Comparison of ENCODE assay signal across 8 cellular contexts in genomic region chr1:3501856-3502665, GRCh38. TPM values are rescaled to one million over a fixed set of nuclear protein-coding genes. Genes with fewer than 3 reads are reported as not detected.
A peak's percentile ranks its signal among the peaks of the same experiment; 100 is the strongest.
DNase-seq lines count a peak whose midpoint lies in the region; ATAC-seq and TF ChIP-seq lines count a peak whose summit lies in the region.

No MANE protein-coding gene starts in this region.

- H3K9me3 ChIP-seq in PC-3 (ENCODE audit: low read length) = no peaks in the 10 kb centered on the region

- no peaks in the 10 kb centered on the region for H3K36me3 ChIP-seq in PC-3 (ENCODE audit: low read depth, low read length)
- H3K36me3 ChIP-seq in mesendoderm (ENCODE audit: control insufficient read depth, insufficient read depth, low read length) = no peaks in the 10 kb centered on the region

- peak; percentile 42 for DNase-seq in GM12865 (ENCODE audit: low read depth)
- DNase-seq in PC-3 = peak; percentile 51
- peak; percentile 89 for DNase-seq in ecto neural progenitor cell (ENCODE audit: low spot score)
- peak; percentile 85 for DNase-seq in mesendoderm
- no peak for DNase-seq in midbrain (lab: John Stamatoyannopoulos, UW)

- TF ChIP-seq CTCF in GM12865 (IDR thresholded peaks at IDR 0.05; ENCODE audit: insufficient read depth, low read depth, low read length, missing control alignments) (no peak), PC-3 (conservative IDR thresholded peaks at IDR 0.05; ENCODE audit: low read depth, low read length) (no peak)

- H3K18ac ChIP-seq in mesendoderm (ENCODE audit: low read length) = no peak overlapping the region

- H3K23ac ChIP-seq in mesendoderm (ENCODE audit: low read length) = no peak overlapping the region

- no peaks in the 10 kb centered on the region for H3F3A ChIP-seq in PC-3 (ENCODE audit: low read length, unreplicated experiment)

- H3K4ac ChIP-seq in mesendoderm (ENCODE audit: low read depth, low read length) = no peak overlapping the region

- BruUV-seq in PC-3 (replicated peaks; lab: Mats Ljungman, UMichigan) = no TSS peak

- CTCF ChIA-PET in PC-3 (lab: Charles Lee) = no interaction called here

- intact Hi-C loops in PC-3 (cut with micrococcal nuclease) = no loop called here

- ATAC-seq in PC-3 (no peak), GM21737 (IDR thresholded peaks at IDR 0.05; ENCODE audit: unreplicated experiment) (no peak), GM18868 (IDR thresholded peaks at IDR 0.05; ENCODE audit: unreplicated experiment) (no peak), HG02973 (IDR thresholded peaks at IDR 0.05; ENCODE audit: unreplicated experiment) (no peak)

- H3K9ac ChIP-seq in PC-3 (ENCODE audit: low read length) = no peak overlapping the region
- no peak overlapping the region for H3K9ac ChIP-seq in mesendoderm (ENCODE audit: low read length)

- no peaks in the 10 kb centered on the region for H3K9me2 ChIP-seq in PC-3 (replicated peaks; ENCODE audit: low read length)

- POLR2A ChIA-PET in PC-3 (lab: Charles Lee; ENCODE audit: unreplicated experiment) = no interaction called here

- no peak overlapping the region for H2AFZ ChIP-seq in PC-3 (ENCODE audit: low read length)

- no peaks in the 10 kb centered on the region for H3K27me3 ChIP-seq in PC-3 (ENCODE audit: low read length)
- no peaks in the 10 kb centered on the region for H3K27me3 ChIP-seq in mesendoderm (ENCODE audit: insufficient read depth, low read length, poor library complexity)

- H3K4me2 ChIP-seq in PC-3 (ENCODE audit: low read length) (no peak overlapping the region), mesendoderm (ENCODE audit: low read length) (no peak overlapping the region)

- H3K27ac ChIP-seq in PC-3 (ENCODE audit: low read length) (no peak overlapping the region), mesendoderm (ENCODE audit: low read depth, low read length) (no peak overlapping the region)

- H3K79me1 ChIP-seq in mesendoderm (ENCODE audit: low read length) = no peaks in the 10 kb centered on the region

- no peaks in the 10 kb centered on the region for H4K20me1 ChIP-seq in PC-3 (ENCODE audit: low read length)

- H3K79me2 ChIP-seq in PC-3 (ENCODE audit: low read length) (no peaks in the 10 kb centered on the region), mesendoderm (ENCODE audit: control insufficient read depth, insufficient read depth, low read length) (no peaks in the 10 kb centered on the region)

- no CpG with 5 or more reads among the region's 26 CpGs for WGBS in mesendoderm (ENCODE audit: extremely low coverage, insufficient coverage, low lambda C conversion rate)

- no peak overlapping the region for H2AK5ac ChIP-seq in mesendoderm (ENCODE audit: low read length)

- H3K4me3 ChIP-seq in GM12865 (ENCODE audit: low read depth, low read length) = no peak overlapping the region
- H3K4me3 ChIP-seq in PC-3 (ENCODE audit: low read length) = no peak overlapping the region
- H3K4me3 ChIP-seq in mesendoderm (ENCODE audit: low read length) = no peak overlapping the region

- H4K5ac ChIP-seq in mesendoderm (ENCODE audit: low read length) = no peak overlapping the region

- H4K8ac ChIP-seq in mesendoderm (ENCODE audit: low read depth, low read length) = no peak overlapping the region

- H3K56ac ChIP-seq in mesendoderm (ENCODE audit: low read length) = no peak overlapping the region

- no peak overlapping the region for H2BK15ac ChIP-seq in mesendoderm (replicated peaks; ENCODE audit: low read depth)

- H2BK5ac ChIP-seq in mesendoderm (ENCODE audit: low read length) = no peak overlapping the region

- peaks cover 14% of the 10 kb centered on the region for H3K4me1 ChIP-seq in PC-3 (ENCODE audit: insufficient read depth, low read length)
- no peaks in the 10 kb centered on the region for H3K4me1 ChIP-seq in mesendoderm (ENCODE audit: control insufficient read depth, low read depth, low read length)

- no peak overlapping the region for H2BK120ac ChIP-seq in mesendoderm (ENCODE audit: low read depth, low read length)

RNA-seq across cellular contexts. Expression of gene ARHGEF16, which starts 47.6 kb away (rescaled TPM):
- 54.3 and 60.7 TPM in 2 replicates for total RNA-seq in PC-3 (2014; rRNA removed)
- 8.4 TPM for polyA plus RNA-seq in mesendoderm (2013, experiment 1 of 2)
- 8.1 TPM for polyA plus RNA-seq in mesendoderm (2013, experiment 2 of 2)
